In genomic region chr1:221442056-221442455, GRCh38 we compare ENCODE assay signal across 24 cellular contexts.
"Had no signal": no experiment of that assay in that cellular context is flagged by ENCODE, and none has a peak within 500 bp of the region (broad histone marks: within the 10 kb centered on the region; RNA-seq: fewer than 3 reads in every experiment).

No MANE protein-coding gene starts in this region.

- H3K27ac Mint-ChIP-seq: activated CD4-positive, alpha-beta T cell treated with anti-CD3 and anti-CD28 coated beads for 36 hours; activated T-helper 2 cell treated with anti-CD3 and anti-CD28 coated beads, Interferon-gamma antibody, Interleukin-2, Interleukin-4, amounts not matched to agents 10 μg/mL and 5 μg/mL and 100 μg/mL, durations not matched to agents 14 hours and 24 hours and 36 hours; naive thymus-derived CD8-positive, alpha-beta T cell; stimulated activated effector memory CD8-positive, alpha-beta T cell treated with anti-CD3 and anti-CD28 coated beads, Interleukin-12 subunit alpha, Interleukin-12 subunit beta, amount 100 ng/mL, for 72 hours; stimulated activated naive CD8-positive, alpha-beta T cell treated with anti-CD3 and anti-CD28 coated beads, Interleukin-15, amount 100 ng/mL, for 72 hours; T-helper 1 cell treated with Interleukin-12 subunit alpha and Interleukin-12 subunit beta and Interleukin-4 antibody, amounts not matched to agents 30 μg/mL and 1 μg/mL, for 36 hours; WTC11 had no signal

- H3K27ac ChIP-seq: adrenal gland, lower lobe of right lung, prostate gland, testis, vagina had no signal

- H3K9me3 ChIP-seq: adrenal gland, lower lobe of right lung, prostate gland, testis, vagina had no signal

- H3K36me3 ChIP-seq: adrenal gland, lower lobe of right lung, prostate gland, vagina had no signal

- H3K27me3 ChIP-seq: testis, vagina had no signal

- H3K4me3 ChIP-seq: adrenal gland, lower lobe of right lung, prostate gland, testis, vagina had no signal

- H3K4me1 ChIP-seq: adrenal gland, prostate gland had no signal

- H3K4me3 Mint-ChIP-seq: activated CD4-positive, alpha-beta T cell treated with anti-CD3 and anti-CD28 coated beads for 36 hours; activated naive CD8-positive, alpha-beta T cell; activated T-cell treated with anti-CD3 and anti-CD28 coated beads, Interleukin-2, amount 50 U/mL, for 4 hours; naive thymus-derived CD8-positive, alpha-beta T cell; stimulated activated effector memory CD8-positive, alpha-beta T cell treated with anti-CD3 and anti-CD28 coated beads, Interleukin-12 subunit alpha, Interleukin-12 subunit beta, amount 100 ng/mL, for 72 hours; stimulated activated naive CD8-positive, alpha-beta T cell treated with anti-CD3 and anti-CD28 coated beads, Interleukin-15, amount 100 ng/mL, for 72 hours; T-helper 1 cell treated with Interleukin-12 subunit alpha and Interleukin-12 subunit beta and Interleukin-4 antibody, amounts not matched to agents 30 μg/mL and 1 μg/mL, for 36 hours; WTC11 had no signal

- DNase-seq: activated CD4-positive, alpha-beta T cell treated with anti-CD3 and anti-CD28 coated beads for 36 hours; activated CD4-positive, alpha-beta T cell treated with anti-CD3 and anti-CD28 coated beads, Interleukin-2, amount 50 U/mL, for 4 hours; activated CD8-positive, alpha-beta memory T cell treated with anti-CD3 and anti-CD28 coated beads for 24 hours; activated CD8-positive, alpha-beta memory T cell treated with anti-CD3 and anti-CD28 coated beads, Interleukin-2, amount 50 U/mL, for 48 hours; activated naive CD4-positive, alpha-beta T cell; activated T-cell treated with anti-CD3 and anti-CD28 coated beads, Interleukin-2, amount 50 U/mL, for 4 hours; adrenal gland; central memory CD4-positive, alpha-beta T cell; lower lobe of right lung; naive thymus-derived CD8-positive, alpha-beta T cell; right cardiac atrium; stimulated activated CD4-positive, alpha-beta T cell treated with anti-CD3 and anti-CD28 coated beads, Interleukin-12 subunit alpha, Interleukin-12 subunit beta, amount 100 ng/mL, for 4 hours; stimulated activated naive CD8-positive, alpha-beta T cell treated with anti-CD3 and anti-CD28 coated beads, Interleukin-15, amount 100 ng/mL, for 72 hours; T1000; testis; trophoblast cell had no signal

- H3K36me3 Mint-ChIP-seq: activated naive CD8-positive, alpha-beta T cell; naive thymus-derived CD8-positive, alpha-beta T cell; stimulated activated effector memory CD8-positive, alpha-beta T cell treated with anti-CD3 and anti-CD28 coated beads, Interleukin-12 subunit alpha, Interleukin-12 subunit beta, amount 100 ng/mL, for 72 hours; WTC11 had no signal

- ATAC-seq: activated CD4-positive, alpha-beta T cell treated with anti-CD3 and anti-CD28 coated beads for 36 hours; activated T-cell treated with anti-CD3 and anti-CD28 coated beads, Interleukin-2, amount 50 U/mL, for 4 hours; left lobe of liver; lower lobe of right lung; naive thymus-derived CD8-positive, alpha-beta T cell; right cardiac atrium; stimulated activated effector memory CD8-positive, alpha-beta T cell treated with anti-CD3 and anti-CD28 coated beads, Interleukin-12 subunit alpha, Interleukin-12 subunit beta, amount 100 ng/mL, for 72 hours; stimulated activated naive CD8-positive, alpha-beta T cell treated with anti-CD3 and anti-CD28 coated beads, Interleukin-15, amount 100 ng/mL, for 72 hours; WTC11 had no signal

- H3K9me3 Mint-ChIP-seq: activated T-cell treated with anti-CD3 and anti-CD28 coated beads, Interleukin-2, amount 50 U/mL, for 4 hours; activated T-helper 2 cell treated with anti-CD3 and anti-CD28 coated beads, Interferon-gamma antibody, Interleukin-2, Interleukin-4, amounts not matched to agents 10 μg/mL and 5 μg/mL and 100 μg/mL, durations not matched to agents 14 hours and 24 hours and 36 hours; naive thymus-derived CD8-positive, alpha-beta T cell; stimulated activated effector memory CD8-positive, alpha-beta T cell treated with anti-CD3 and anti-CD28 coated beads, Interleukin-12 subunit alpha, Interleukin-12 subunit beta, amount 100 ng/mL, for 72 hours; stimulated activated naive CD8-positive, alpha-beta T cell treated with anti-CD3 and anti-CD28 coated beads, Interleukin-15, amount 100 ng/mL, for 72 hours; T-helper 1 cell treated with Interleukin-12 subunit alpha and Interleukin-12 subunit beta and Interleukin-4 antibody, amounts not matched to agents 30 μg/mL and 1 μg/mL, for 36 hours; WTC11 had no signal
